ENCODE assay signal across 8 cellular contexts in genomic region chrX:12975670-12975965, GRCh38. TPM values are rescaled to one million over a fixed set of nuclear protein-coding genes. Genes with fewer than 3 reads are reported as not detected.
DNase-seq lines count a peak whose midpoint lies in the region; ATAC-seq, FAIRE-seq and TF ChIP-seq lines count a peak whose summit lies in the region.

No MANE protein-coding gene starts in this region.

- no peaks in the 10 kb centered on the region for H3K36me3 ChIP-seq in keratinocyte (ENCODE audit: control insufficient read depth in 2 of 2, extremely low read depth in 1 of 2, insufficient read depth in 2 of 2, low read length in 2 of 2)

- no peak overlapping the region for H2AFZ ChIP-seq in keratinocyte (ENCODE audit: control insufficient read depth, low read length)

- peaks cover 10% of the 10 kb centered on the region for H3K4me1 ChIP-seq in keratinocyte (ENCODE audit: control insufficient read depth, extremely low read depth, insufficient read depth, low read length)

- H3K27ac ChIP-seq in keratinocyte (ENCODE audit: control insufficient read depth, insufficient read depth, low read length) (peak overlapping the region; percentile 91), substantia nigra (ENCODE audit: low read depth, low read length, poor library complexity, severe bottlenecking) (peak overlapping the region; percentile 96)

- H3K27me3 ChIP-seq in keratinocyte (ENCODE audit: control insufficient read depth, extremely low read depth, insufficient read depth, low read length) = no peaks in the 10 kb centered on the region

- H3K27me3 Mint-ChIP-seq in activated naive CD8-positive, alpha-beta T cell treated with anti-CD3 and anti-CD28 coated beads, Interleukin-2, amount 50 U/mL, for 24 hours = no peaks in the 10 kb centered on the region

- H3K4me3 Mint-ChIP-seq in activated naive CD8-positive, alpha-beta T cell treated with anti-CD3 and anti-CD28 coated beads, Interleukin-2, amount 50 U/mL, for 24 hours = peak overlapping the region; percentile 92

- H3K9ac ChIP-seq in keratinocyte (ENCODE audit: control insufficient read depth, extremely low read depth, insufficient read depth, low read length) = peak overlapping the region; percentile 94

- no peak overlapping the region for H3K4me2 ChIP-seq in keratinocyte (ENCODE audit: control insufficient read depth, extremely low read depth, insufficient read depth, low read depth, low read length)

- peaks cover 12% of the 10 kb centered on the region for H3K79me2 ChIP-seq in keratinocyte (ENCODE audit: control insufficient read depth, insufficient read depth, low read length)

- H3K9me3 ChIP-seq in keratinocyte (ENCODE audit: control insufficient read depth, low read depth, low read length) = peaks cover 2% of the 10 kb centered on the region

- dilution Hi-C loops in keratinocyte (cut with MboI; ENCODE audit: extremely low pct_ligation_motif_present, low sequenced_read_pairs) = no loop called here

- DNase-seq in activated T-cell treated with anti-CD3 and anti-CD28 coated beads, Interleukin-2, amount 50 U/mL, for 1 hour = peak; percentile 55
- no peak for DNase-seq in activated T-cell treated with anti-CD3 and anti-CD28 coated beads, Interleukin-2, amount 50 U/mL, for 48 hours
- DNase-seq in activated naive CD8-positive, alpha-beta T cell treated with anti-CD3 and anti-CD28 coated beads, Interleukin-2, amount 50 U/mL, for 24 hours = no peak
- DNase-seq in keratinocyte (ENCODE audit: low read depth, low spot score) (no peak), substantia nigra (lab: John Stamatoyannopoulos, UW) (peak in 1 of 49 donors; percentile 8), NCI-H146 (lab: John Stamatoyannopoulos, UW) (no peak)

- H3K4me3 ChIP-seq in keratinocyte (ENCODE audit: control insufficient read depth in 2 of 3, extremely low read depth in 1 of 3, insufficient read depth in 2 of 3, low read depth in 1 of 3, low read length in 3 of 3) = peak overlapping the region; percentile 82 to 88 (median 84)

- H3K9me3 Mint-ChIP-seq in activated naive CD8-positive, alpha-beta T cell treated with anti-CD3 and anti-CD28 coated beads, Interleukin-2, amount 50 U/mL, for 24 hours = no peaks in the 10 kb centered on the region

- no peak for ATAC-seq in activated naive CD8-positive, alpha-beta T cell treated with anti-CD3 and anti-CD28 coated beads, Interleukin-2, amount 50 U/mL, for 24 hours
- ATAC-seq in GM18519 (IDR thresholded peaks at IDR 0.05; ENCODE audit: low FRiP score, unreplicated experiment) (no peak), HG03439 (IDR thresholded peaks at IDR 0.05; ENCODE audit: unreplicated experiment) (no peak)

- peaks cover 45% of the 10 kb centered on the region for H3K4me1 Mint-ChIP-seq in activated naive CD8-positive, alpha-beta T cell treated with anti-CD3 and anti-CD28 coated beads, Interleukin-2, amount 50 U/mL, for 24 hours

- H3K27ac Mint-ChIP-seq in activated naive CD8-positive, alpha-beta T cell treated with anti-CD3 and anti-CD28 coated beads, Interleukin-2, amount 50 U/mL, for 24 hours = peak overlapping the region; percentile 97

- H3K36me3 Mint-ChIP-seq in activated naive CD8-positive, alpha-beta T cell treated with anti-CD3 and anti-CD28 coated beads, Interleukin-2, amount 50 U/mL, for 24 hours (ENCODE audit: low read depth) = peaks cover 33% of the 10 kb centered on the region

- no peak for FAIRE-seq in keratinocyte (lab: Jason Lieb, UNC)

- no peak for TF ChIP-seq CTCF in keratinocyte (optimal IDR thresholded peaks at IDR 0.05 in 1 of 3, IDR thresholded peaks at IDR 0.05 in 1 of 3, conservative IDR thresholded peaks at IDR 0.05 in 1 of 3; ENCODE audit: extremely low read depth in 1 of 3, insufficient read depth in 2 of 3, low read length in 3 of 3)

- H3K9me1 ChIP-seq in keratinocyte (ENCODE audit: control insufficient read depth, extremely low read depth, insufficient read depth, low read length) = no peaks in the 10 kb centered on the region

- H4K20me1 ChIP-seq in keratinocyte (ENCODE audit: control insufficient read depth, extremely low read depth, insufficient read depth, low read length) = no peaks in the 10 kb centered on the region

RNA-seq across cellular contexts. Expression of gene TMSB4X, which starts 0.7 kb away (rescaled TPM):
- 2,237 to 2,800 TPM (median 2,500 TPM) in 3 replicates for polyA plus RNA-seq in keratinocyte
- 4,864 TPM for polyA plus RNA-seq in keratinocyte (2011; ENCODE audit: low read depth)
- polyA plus RNA-seq in keratinocyte (2011; cell fraction: cytosol; rRNA removed) = 1,912 and 3,162 TPM in 2 replicates
- 520 and 614 TPM in 2 replicates for polyA plus RNA-seq in keratinocyte (2011; cell fraction: nucleus; rRNA removed)
- polyA plus RNA-seq in keratinocyte (2012; ENCODE audit: low replicate concordance) = 3,005 and 4,221 TPM in 2 replicates
- polyA minus RNA-seq in keratinocyte = 245 to 1,139 TPM (median 824 TPM) in 3 replicates
- 853 TPM for polyA minus RNA-seq in keratinocyte (2011; cell fraction: cytosol; rRNA and poly(A)+ RNA removed)
- polyA minus RNA-seq in keratinocyte (2011; cell fraction: nucleus; rRNA and poly(A)+ RNA removed) = 210 and 359 TPM in 2 replicates
